In the genomic region with DNA sequence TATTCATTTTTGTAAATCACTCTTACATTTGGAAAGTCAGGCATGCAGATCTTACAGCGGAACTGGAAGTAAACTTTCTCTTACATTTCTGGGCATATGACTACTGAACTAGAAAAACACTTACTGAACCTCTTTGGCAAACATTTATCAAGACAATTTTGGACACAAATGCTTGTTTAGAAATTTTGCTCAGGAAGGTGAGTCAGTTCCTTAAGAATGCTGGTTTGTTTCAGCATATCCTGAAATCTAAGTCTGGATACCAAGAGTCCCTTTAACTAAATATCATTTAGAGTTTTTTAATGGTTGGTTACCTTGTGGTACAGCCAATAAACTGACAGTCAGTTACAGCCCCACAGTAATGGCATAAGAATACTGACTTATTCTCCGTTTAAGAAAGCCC, we compare ENCODE assay signal across 12 cellular contexts. TPM values are rescaled to one million over a fixed set of nuclear protein-coding genes. Genes with fewer than 3 reads are reported as not detected.
DNase-seq lines count a peak whose midpoint lies in the region; ATAC-seq, FAIRE-seq and TF ChIP-seq lines count a peak whose summit lies in the region.
"Had no signal": no experiment of that assay in that cellular context is flagged by ENCODE, and none has a peak within 500 bp of the region (broad histone marks: within the 10 kb centered on the region; RNA-seq: fewer than 3 reads in every experiment).

No MANE protein-coding gene starts in this region.

- FAIRE-seq in urothelium cell line (lab: Jason Lieb, UNC) = peak; percentile 77

- ATAC-seq in Right ventricle myocardium inferior = peak; percentile 72

- TF ChIP-seq CTCF in choroid plexus epithelial cell (conservative IDR thresholded peaks at IDR 0.05; ENCODE audit: low read depth, low read length) = no peak

- DNase-seq in Right ventricle myocardium inferior (ENCODE audit: missing footprints) (no peak), cardiac septum (ENCODE audit: low spot score) (no peak), choroid plexus epithelial cell (ENCODE audit: low read depth) (peak; percentile 83), kidney glomerular epithelial cell (lab: John Stamatoyannopoulos, UW) (peak; percentile 33), urothelium cell line (ENCODE audit: low spot score) (peak; percentile 36), anterior cingulate cortex (lab: John Stamatoyannopoulos, UW) (no peak), medulla oblongata (ENCODE audit: extremely low spot score) (no peak), posterior cingulate gyrus (no peak)
- DNase-seq: 8988T; activated effector memory CD4-positive, alpha-beta T cell treated with Interleukin-2 at 50 U/mL for 16 hours; KG1; SIG-M5 had no signal

- no peak overlapping the region for H3K4me3 ChIP-seq in choroid plexus epithelial cell (ENCODE audit: low read depth, low read length)

- intact Hi-C loops in Right ventricle myocardium inferior (cut with DNase I) (no loop called here), cardiac septum (cut with DNase I) (no loop called here), posterior cingulate gyrus (cut with DNase I) (no loop called here)

RNA-seq across cellular contexts. Expression of a gene that starts 15.0 kb away (rescaled TPM):
- total RNA-seq in Right ventricle myocardium inferior = 5.5 TPM
- total RNA-seq in cardiac septum = 0.46 TPM

Comparison
In these comparisons a context has a peak if more than half of its experiments do, and no peak if none do; other contexts are left out.
1. DNase-seq: peak in choroid plexus epithelial cell (single experiment), kidney glomerular epithelial cell (single experiment) and urothelium cell line (single experiment); none in Right ventricle myocardium inferior (single experiment), cardiac septum (single experiment), anterior cingulate cortex (0 of 58), medulla oblongata (single experiment) and posterior cingulate gyrus (0 of 10).